15 cellular contexts compared by ENCODE assay signal in genomic region chr11:2578934-2579280, GRCh38.
DNase-seq lines count a peak whose midpoint lies in the region; ATAC-seq and TF ChIP-seq lines count a peak whose summit lies in the region.
"Had no signal": no experiment of that assay in that cellular context is flagged by ENCODE, and none has a peak within 500 bp of the region (broad histone marks: within the 10 kb centered on the region; RNA-seq: fewer than 3 reads in every experiment).

No MANE protein-coding gene starts in this region.

- H3K9me3 ChIP-seq in adrenal gland (replicated peaks in 1 of 3), result no peaks in the 10 kb centered on the region
- no peaks in the 10 kb centered on the region for H3K9me3 ChIP-seq in thyroid gland
- H3K9me3 ChIP-seq in upper lobe of left lung, result no peaks in the 10 kb centered on the region

- TF ChIP-seq CTCF in adrenal gland (IDR thresholded peaks at IDR 0.05) (no peak), nephron (IDR thresholded peaks at IDR 0.05; ENCODE audit: unreplicated experiment in 3 of 3) (no peak), thyroid gland (IDR thresholded peaks at IDR 0.05) (no peak), upper lobe of left lung (IDR thresholded peaks at IDR 0.05) (no peak)

- H3K4me3 ChIP-seq in adrenal gland (no peak overlapping the region), thyroid gland (replicated peaks in 1 of 3) (no peak overlapping the region), upper lobe of left lung (no peak overlapping the region)
- H3K4me3 ChIP-seq: GM23248, K562, PC-9 had no signal

- no peaks in the 10 kb centered on the region for H3K27me3 ChIP-seq in adrenal gland
- H3K27me3 ChIP-seq in thyroid gland, result no peaks in the 10 kb centered on the region
- no peaks in the 10 kb centered on the region for H3K27me3 ChIP-seq in upper lobe of left lung

- CTCF ChIA-PET in activated naive CD4-positive, alpha-beta T cell treated with anti-CD3 and anti-CD28 coated beads for 36 hours (lab: Charles Lee), result no interaction called here

- peak; percentile 2 for DNase-seq in activated naive CD4-positive, alpha-beta T cell treated with anti-CD3 and anti-CD28 coated beads for 36 hours
- no peak for DNase-seq in activated naive CD4-positive, alpha-beta T cell (lab: John Stamatoyannopoulos, UW)
- peak in 5 of 7 donors; percentile 8 to 19 (median 13) for DNase-seq in adrenal gland
- peak; percentile 0 to 1 for DNase-seq in thyroid gland
- DNase-seq in upper lobe of left lung, result no peak
- DNase-seq: GF-D8, GM23248, NCI-H1048, NCI-H345, PC-9 had no signal

- no peak overlapping the region for H3K27ac Mint-ChIP-seq in activated naive CD4-positive, alpha-beta T cell treated with anti-CD3 and anti-CD28 coated beads for 36 hours
- peak overlapping the region in 2 of 3 experiments; percentile 64 to 72 for H3K27ac Mint-ChIP-seq in nephron
- H3K27ac Mint-ChIP-seq: CD8-positive, alpha-beta T cell had no signal

- H3K36me3 ChIP-seq in adrenal gland (replicated peaks in 1 of 2), result peaks cover 0 to 48% of the 10 kb centered on the region in 2 donors
- no peaks in the 10 kb centered on the region for H3K36me3 ChIP-seq in thyroid gland
- H3K36me3 ChIP-seq in upper lobe of left lung, result no peaks in the 10 kb centered on the region

- H3K27ac ChIP-seq in adrenal gland, result peak overlapping the region in 2 of 5 donors; percentile 27 to 32
- H3K27ac ChIP-seq in thyroid gland, result no peak overlapping the region
- H3K27ac ChIP-seq in upper lobe of left lung, result no peak overlapping the region
- H3K27ac ChIP-seq: GM23248, PC-9 had no signal

- no peaks in the 10 kb centered on the region for H3K27me3 Mint-ChIP-seq in activated naive CD4-positive, alpha-beta T cell treated with anti-CD3 and anti-CD28 coated beads for 36 hours (ENCODE audit: low read depth)
- H3K27me3 Mint-ChIP-seq in nephron (ENCODE audit: low read depth), result no peaks in the 10 kb centered on the region

- H3K36me3 Mint-ChIP-seq in activated naive CD4-positive, alpha-beta T cell treated with anti-CD3 and anti-CD28 coated beads for 36 hours (ENCODE audit: low read depth), result no peaks in the 10 kb centered on the region
- no peaks in the 10 kb centered on the region for H3K36me3 Mint-ChIP-seq in nephron (ENCODE audit: low read depth)

- intact Hi-C loops in activated naive CD4-positive, alpha-beta T cell treated with anti-CD3 and anti-CD28 coated beads for 36 hours (cut with micrococcal nuclease), result no loop called here
- intact Hi-C loops in adrenal gland (cut with DNase I), result no loop called here
- intact Hi-C loops in thyroid gland (cut with DNase I), result no loop called here

- H3K4me3 Mint-ChIP-seq in activated naive CD4-positive, alpha-beta T cell treated with anti-CD3 and anti-CD28 coated beads for 36 hours, result no peak overlapping the region
- H3K4me3 Mint-ChIP-seq in nephron, result no peak overlapping the region
- H3K4me3 Mint-ChIP-seq: CD8-positive, alpha-beta T cell had no signal

- WGBS in adrenal gland, 4 donors, result 76 to 90% (median 82%) methylated on average over 5 to 7 of the region's 7 CpGs
- 73 to 85% methylated on average over 5 to 7 of the region's 7 CpGs for WGBS in thyroid gland, 2 donors
- 77 to 89% methylated on average over 7 of the region's 7 CpGs for WGBS in upper lobe of left lung, 2 donors

- no peak for TF ChIP-seq POLR2A in adrenal gland (IDR thresholded peaks at IDR 0.05)
- TF ChIP-seq POLR2A in thyroid gland (IDR thresholded peaks at IDR 0.05), result no peak
- no peak for TF ChIP-seq POLR2A in upper lobe of left lung (IDR thresholded peaks at IDR 0.05)

- TF ChIP-seq EP300 in upper lobe of left lung (IDR thresholded peaks at IDR 0.05), result no peak

- H3K9me3 Mint-ChIP-seq in activated naive CD4-positive, alpha-beta T cell treated with anti-CD3 and anti-CD28 coated beads for 36 hours, result no peaks in the 10 kb centered on the region
- no peaks in the 10 kb centered on the region for H3K9me3 Mint-ChIP-seq in nephron
- H3K9me3 Mint-ChIP-seq: CD8-positive, alpha-beta T cell had no signal

- no peaks in the 10 kb centered on the region for H3K4me1 Mint-ChIP-seq in activated naive CD4-positive, alpha-beta T cell treated with anti-CD3 and anti-CD28 coated beads for 36 hours (ENCODE audit: low read depth)
- H3K4me1 Mint-ChIP-seq in nephron, result peaks cover 8% of the 10 kb centered on the region

- H3K4me1 ChIP-seq in adrenal gland (replicated peaks in 1 of 2), result no peaks in the 10 kb centered on the region
- H3K4me1 ChIP-seq in thyroid gland, result no peaks in the 10 kb centered on the region
- H3K4me1 ChIP-seq in upper lobe of left lung, result peaks cover 0 to 12% (median 3%) of the 10 kb centered on the region in 4 donors

- ATAC-seq in esophagus mucosa, result no peak
- no peak for ATAC-seq in upper lobe of left lung (ENCODE audit: low FRiP score in 2 of 2)
- ATAC-seq in GM21423 (IDR thresholded peaks at IDR 0.05; ENCODE audit: unreplicated experiment), result no peak
- ATAC-seq: CD8-positive, alpha-beta T cell; K562 had no signal

Comparison
In these comparisons a context has a peak if more than half of its experiments do, and no peak if none do; other contexts are left out.
1. DNase-seq: peak in activated naive CD4-positive, alpha-beta T cell treated with anti-CD3 and anti-CD28 coated beads for 36 hours (single experiment), adrenal gland (5 of 7) and thyroid gland (2 of 2); none in activated naive CD4-positive, alpha-beta T cell (0 of 4) and upper lobe of left lung (0 of 2).